22 cellular contexts compared by ENCODE assay signal in genomic region chr3:17372811-17373210, GRCh38.
DNase-seq lines count a peak whose midpoint lies in the region; ATAC-seq, FAIRE-seq and TF ChIP-seq lines count a peak whose summit lies in the region.
"Had no signal": no experiment of that assay in that cellular context is flagged by ENCODE, and none has a peak within 500 bp of the region (broad histone marks: within the 10 kb centered on the region; RNA-seq: fewer than 3 reads in every experiment).

No MANE protein-coding gene starts in this region.

- H3K4me1 ChIP-seq in breast epithelium: no peaks in the 10 kb centered on the region
- H3K4me1 ChIP-seq in astrocyte (ENCODE audit: insufficient read depth, low read length): no peaks in the 10 kb centered on the region
- H3K4me1 ChIP-seq: adrenal gland, upper lobe of right lung had no signal

- H3K9me3 Mint-ChIP-seq in MCF 10A (ENCODE audit: unreplicated experiment) (no peaks in the 10 kb centered on the region), astrocyte (ENCODE audit: unreplicated experiment) (no peaks in the 10 kb centered on the region)
- H3K9me3 Mint-ChIP-seq: activated CD4-positive, alpha-beta T cell treated with anti-CD3 and anti-CD28 coated beads, Interleukin-2, amount 10 ng/mL, durations not matched to agents 7 days and 5 days; CD14-positive monocyte had no signal

- TF ChIP-seq CTCF in MCF 10A (IDR thresholded peaks at IDR 0.05; ENCODE audit: unreplicated experiment) (no peak), breast epithelium (IDR thresholded peaks at IDR 0.05) (no peak), astrocyte (IDR thresholded peaks at IDR 0.05; ENCODE audit: insufficient read depth, low read depth, low read length) (no peak), fibroblast of pulmonary artery (IDR thresholded peaks at IDR 0.05; ENCODE audit: low read length, missing control alignments) (no peak)

- TF ChIP-seq POLR2A in breast epithelium (IDR thresholded peaks at IDR 0.05): no peak

- H3K27ac Mint-ChIP-seq in MCF 10A (ENCODE audit: low read depth, unreplicated experiment) (no peak overlapping the region), astrocyte (ENCODE audit: unreplicated experiment) (no peak overlapping the region)
- H3K27ac Mint-ChIP-seq: activated CD4-positive, alpha-beta T cell treated with anti-CD3 and anti-CD28 coated beads, Interleukin-2, amount 10 ng/mL, durations not matched to agents 7 days and 5 days; CD14-positive monocyte had no signal

- H2AFZ ChIP-seq in astrocyte (ENCODE audit: low read depth, low read length): no peak overlapping the region

- no peak overlapping the region for H3K27ac ChIP-seq in breast epithelium
- no peak overlapping the region for H3K27ac ChIP-seq in astrocyte (ENCODE audit: low read depth, low read length)
- H3K27ac ChIP-seq: 22Rv1, adrenal gland, gastroesophageal sphincter, RWPE1, upper lobe of right lung had no signal

- H3K79me2 ChIP-seq in astrocyte (ENCODE audit: insufficient read depth, low read length): no peaks in the 10 kb centered on the region

- H3K4me3 ChIP-seq in breast epithelium (no peak overlapping the region), astrocyte (ENCODE audit: insufficient read depth, low read depth, low read length) (no peak overlapping the region), fibroblast of pulmonary artery (replicated peaks; ENCODE audit: low read depth, low read length) (no peak overlapping the region), H7 (ENCODE audit: insufficient read depth, low read depth, low read length) (no peak overlapping the region)
- H3K4me3 ChIP-seq: adrenal gland, gastroesophageal sphincter, K562, upper lobe of right lung had no signal

- no peak overlapping the region for H3K4me2 ChIP-seq in astrocyte (ENCODE audit: low read length)

- H3K27me3 ChIP-seq in breast epithelium: no peaks in the 10 kb centered on the region
- no peaks in the 10 kb centered on the region for H3K27me3 ChIP-seq in astrocyte (ENCODE audit: insufficient read depth, low read length)
- no peaks in the 10 kb centered on the region for H3K27me3 ChIP-seq in H7 (ENCODE audit: control insufficient read depth, insufficient read depth, low read length)
- H3K27me3 ChIP-seq: adrenal gland, gastroesophageal sphincter, upper lobe of right lung had no signal

- intact Hi-C loops in MCF 10A (cut with micrococcal nuclease) (no loop called here), breast epithelium (cut with DNase I; ENCODE audit: low total_unique reads) (no loop called here)

- POLR2A ChIA-PET in MCF 10A (lab: Yijun Ruan, JAX): no interaction called here

- DNase-seq in MCF 10A (ENCODE audit: unreplicated experiment) (peak; percentile 27), breast epithelium (ENCODE audit: low spot score in 2 of 2) (no peak), astrocyte (ENCODE audit: low read depth) (peak; percentile 10), fibroblast of pulmonary artery (ENCODE audit: low read depth) (peak; percentile 42), H7 (no peak), T1000 (lab: John Stamatoyannopoulos, UW) (no peak), amygdala (lab: John Stamatoyannopoulos, UW) (no peak)
- DNase-seq: activated CD4-positive, alpha-beta T cell treated with anti-CD3 and anti-CD28 coated beads, Interleukin-2, amount 10 ng/mL, durations not matched to agents 7 days and 5 days; activated gamma-delta T cell; adrenal gland; DMS 273 treated with DMSO at 0.1 percent for 48 hours; NCI-H1930; retina; stimulated activated CD4-positive, alpha-beta T cell treated with anti-CD3 and anti-CD28 coated beads, Interleukin-12 subunit alpha, Interleukin-12 subunit beta, amount 100 ng/mL, for 4 hours; stimulated activated CD8-positive, alpha-beta memory T cell treated with anti-CD3 and anti-CD28 coated beads, Interleukin-4, amount 100 ng/mL, for 48 hours; upper lobe of right lung had no signal

- H3K36me3 ChIP-seq in breast epithelium (peaks cover 4% of the 10 kb centered on the region), astrocyte (ENCODE audit: insufficient read depth, low read length) (no peaks in the 10 kb centered on the region), H7 (replicated peaks; ENCODE audit: control insufficient read depth, insufficient read depth, low read length) (no peaks in the 10 kb centered on the region)
- H3K36me3 ChIP-seq: adrenal gland had no signal

- H3K9ac ChIP-seq in astrocyte (ENCODE audit: low read length): no peak overlapping the region

- H3K36me3 Mint-ChIP-seq in MCF 10A (ENCODE audit: insufficient read depth, unreplicated experiment) (peaks cover 5% of the 10 kb centered on the region), astrocyte (ENCODE audit: low read depth, unreplicated experiment) (no peaks in the 10 kb centered on the region)

- H3K27me3 Mint-ChIP-seq in MCF 10A (ENCODE audit: insufficient read depth, unreplicated experiment) (no peaks in the 10 kb centered on the region), astrocyte (ENCODE audit: low read depth, unreplicated experiment) (no peaks in the 10 kb centered on the region)
- H3K27me3 Mint-ChIP-seq: activated CD4-positive, alpha-beta T cell treated with anti-CD3 and anti-CD28 coated beads, Interleukin-2, amount 10 ng/mL, durations not matched to agents 7 days and 5 days had no signal

- H3K4me1 Mint-ChIP-seq in MCF 10A (ENCODE audit: insufficient read depth, unreplicated experiment): no peaks in the 10 kb centered on the region
- peaks cover 2% of the 10 kb centered on the region for H3K4me1 Mint-ChIP-seq in astrocyte (ENCODE audit: low read depth, unreplicated experiment)
- H3K4me1 Mint-ChIP-seq: activated CD4-positive, alpha-beta T cell treated with anti-CD3 and anti-CD28 coated beads, Interleukin-2, amount 10 ng/mL, durations not matched to agents 7 days and 5 days; CD14-positive monocyte had no signal

- ATAC-seq in HG03520 (IDR thresholded peaks at IDR 0.05; ENCODE audit: unreplicated experiment): no peak
- ATAC-seq: gastroesophageal sphincter, K562, upper lobe of right lung had no signal

- H3K4me3 Mint-ChIP-seq in MCF 10A (ENCODE audit: unreplicated experiment): no peak overlapping the region
- H3K4me3 Mint-ChIP-seq in astrocyte (ENCODE audit: unreplicated experiment): no peak overlapping the region
- H3K4me3 Mint-ChIP-seq: activated CD4-positive, alpha-beta T cell treated with anti-CD3 and anti-CD28 coated beads, Interleukin-2, amount 10 ng/mL, durations not matched to agents 7 days and 5 days; CD14-positive monocyte had no signal

- peak; percentile 13 for FAIRE-seq in astrocyte (lab: Jason Lieb, UNC)
- FAIRE-seq: K562 had no signal

- no peaks in the 10 kb centered on the region for H4K20me1 ChIP-seq in astrocyte (ENCODE audit: insufficient read depth, low read length)

- CTCF ChIA-PET in MCF 10A (lab: Yijun Ruan, JAX): no interaction called here

- no TSS peak for BruUV-seq in MCF 10A (replicated peaks; lab: Mats Ljungman, UMichigan)

- H3K9me3 ChIP-seq in breast epithelium: no peaks in the 10 kb centered on the region
- no peaks in the 10 kb centered on the region for H3K9me3 ChIP-seq in astrocyte (ENCODE audit: insufficient read depth, low read depth, low read length)
- H3K9me3 ChIP-seq: adrenal gland, gastroesophageal sphincter, upper lobe of right lung had no signal

Comparison
In these comparisons a context has a peak if more than half of its experiments do, and no peak if none do; other contexts are left out.
1. DNase-seq: peak in MCF 10A (single experiment), astrocyte (single experiment) and fibroblast of pulmonary artery (single experiment); none in breast epithelium (0 of 2), H7 (single experiment), T1000 (single experiment) and amygdala (0 of 56).